In genomic region chr7:74206589-74207120, GRCh38 we compare ENCODE assay signal across 8 cellular contexts. TPM values are rescaled to one million over a fixed set of nuclear protein-coding genes. Genes with fewer than 3 reads are reported as not detected.
DNase-seq lines count a peak whose midpoint lies in the region; ATAC-seq, FAIRE-seq and TF ChIP-seq lines count a peak whose summit lies in the region.

No MANE protein-coding gene starts in this region.

- no peaks in the 10 kb centered on the region for H3K36me3 Mint-ChIP-seq in CD4-positive, alpha-beta memory T cell
- no peaks in the 10 kb centered on the region for H3K36me3 Mint-ChIP-seq in activated CD4-positive, alpha-beta T cell treated with anti-CD3 and anti-CD28 coated beads, Interleukin-2, amount 10 ng/mL, durations not matched to agents 7 days and 5 days (ENCODE audit: low read depth)

- TF ChIP-seq EP300 in HepG2 (IDR thresholded peaks at IDR 0.05; ENCODE audit: low read depth in 2 of 2, low read length in 2 of 2) = no peak
- TF ChIP-seq EP300 in HepG2 (CRISPR knock-in tag; IDR thresholded peaks at IDR 0.05; ENCODE audit: borderline replicate concordance) = no peak

- 23% methylated on average over 7 of the region's 23 CpGs for WGBS in HepG2 (ENCODE audit: low lambda C conversion rate)

- peaks cover 16% of the 10 kb centered on the region for H3K4me1 ChIP-seq in CD4-positive, alpha-beta memory T cell (ENCODE audit: insufficient read depth, low read length)
- H3K4me1 ChIP-seq in colonic mucosa (no peaks in the 10 kb centered on the region), HepG2 (ENCODE audit: insufficient read depth, low read length) (0 out of 2 replicates have a peak, but pooled peaks cover 5% of the 10 kb centered on the region)

- ATAC-seq in HepG2 = peak; percentile 78
- no peak for ATAC-seq in HG03469 (IDR thresholded peaks at IDR 0.05; ENCODE audit: unreplicated experiment)

- H3K4me3 Mint-ChIP-seq in CD4-positive, alpha-beta memory T cell = peak overlapping the region in 6 of 8 donors; percentile 21 to 65 (median 54)
- peak overlapping the region; percentile 10 for H3K4me3 Mint-ChIP-seq in activated CD4-positive, alpha-beta T cell treated with anti-CD3 and anti-CD28 coated beads, Interleukin-2, amount 10 ng/mL, durations not matched to agents 7 days and 5 days

- TF ChIP-seq CTCF in colonic mucosa (IDR thresholded peaks at IDR 0.05) (peak; percentile 96), HepG2 (CRISPR knock-in tag; IDR thresholded peaks at IDR 0.05) (peak; percentile 98)

- POLR2A ChIA-PET in CD4-positive, alpha-beta memory T cell (lab: Charles Lee; ENCODE audit: partially characterized antibody) = interaction anchor here (0.6 to 2.5 kb wide), 3 partner anchors 11 to 195 kb away, joined by 3 to 11 read pairs (median 8); partner anchors contain the start of gene EIF4H
- POLR2A ChIA-PET in activated CD4-positive, alpha-beta T cell treated with anti-CD3 and anti-CD28 coated beads, Interleukin-2, amount 10 ng/mL, durations not matched to agents 7 days and 5 days (lab: Charles Lee) = interaction anchor here (0.6 kb wide), 1 partner anchor 194 kb away, joined by 3 read pairs; no protein-coding TSS in a partner anchor
- POLR2A ChIA-PET in HepG2 (lab: Yijun Ruan, JAX) = interaction anchor here (1.0 to 1.2 kb wide), 2 partner anchors 14 to 194 kb away, joined by 5 to 6 read pairs; no protein-coding TSS in a partner anchor

- CTCF ChIA-PET in CD4-positive, alpha-beta memory T cell (lab: Charles Lee; ENCODE audit: partially characterized antibody) = interaction anchor here (0.5 to 7.1 kb wide), 45 partner anchors 8 to 280 kb away, joined by 3 to 174 read pairs (median 4); partner anchors contain the start of genes EIF4H and RFC2
- CTCF ChIA-PET in activated CD4-positive, alpha-beta T cell treated with anti-CD3 and anti-CD28 coated beads, Interleukin-2, amount 10 ng/mL, durations not matched to agents 7 days and 5 days (lab: Charles Lee) = interaction anchor here (0.6 to 2.8 kb wide), 40 partner anchors 8 to 850 kb away, joined by 3 to 32 read pairs (median 5); no protein-coding TSS in a partner anchor
- CTCF ChIA-PET in HepG2 (lab: Yijun Ruan, JAX; ENCODE audit: low intra/inter-chr PET ratio, low total read pairs) = interaction anchor here (1.3 to 3.6 kb wide), 2 partner anchors 14 to 194 kb away, joined by 5 to 47 read pairs; no protein-coding TSS in a partner anchor

- in situ Hi-C loops in HepG2 (cut with HindIII; ENCODE audit: extremely low pct_ligation_motif_present, low pct_unique_long_range_greater_than_20kb) = loop anchor here (5.0 to 25.0 kb wide), 2 partner anchors 196 to 356 kb away; no protein-coding TSS in a partner anchor

- no TSS peak for BruUV-seq in HepG2 (replicated peaks; lab: Mats Ljungman, UMichigan)

- H3K36me3 ChIP-seq in CD4-positive, alpha-beta memory T cell (ENCODE audit: insufficient read depth, low read length) = no peaks in the 10 kb centered on the region
- H3K36me3 ChIP-seq in H7 (replicated peaks; ENCODE audit: control insufficient read depth, insufficient read depth, low read length) (no peaks in the 10 kb centered on the region), colonic mucosa (no peaks in the 10 kb centered on the region), HepG2 (replicated peaks in 1 of 2; ENCODE audit: control insufficient read depth in 1 of 2, insufficient read depth in 2 of 2, low read length in 2 of 2) (no peaks in the 10 kb centered on the region)

- intact Hi-C loops in CD4-positive, alpha-beta memory T cell (cut with micrococcal nuclease) = loop anchor here (1.0 to 10.0 kb wide), 3 partner anchors 48 to 358 kb away; partner anchors contain the start of gene RFC2
- intact Hi-C loops in colonic mucosa (cut with DNase I) (loop anchor here (2.0 kb wide), 1 partner anchor 194 kb away; no protein-coding TSS in a partner anchor), HepG2 (cut with micrococcal nuclease; ENCODE audit: unreplicated experiment) (loop anchor here (1.0 to 10.0 kb wide), 3 partner anchors 58 to 195 kb away; no protein-coding TSS in a partner anchor)

- peak; percentile 94 for TF ChIP-seq RAD21 in HepG2 (CRISPR knock-in tag; IDR thresholded peaks at IDR 0.05)

- H3K4me2 ChIP-seq in HepG2 (ENCODE audit: low read depth, low read length) = peak overlapping the region; percentile 87

- H3K79me2 ChIP-seq in HepG2 (ENCODE audit: insufficient read depth, low read length) = no peaks in the 10 kb centered on the region

- H3K27me3 ChIP-seq in CD4-positive, alpha-beta memory T cell (ENCODE audit: insufficient read depth, low read length) = no peaks in the 10 kb centered on the region
- no peaks in the 10 kb centered on the region for H3K27me3 ChIP-seq in H7 (ENCODE audit: control insufficient read depth, insufficient read depth, low read length)
- no peaks in the 10 kb centered on the region for H3K27me3 ChIP-seq in colonic mucosa
- no peaks in the 10 kb centered on the region for H3K27me3 ChIP-seq in HepG2 (ENCODE audit: control insufficient read depth in 1 of 2, insufficient read depth in 2 of 2, low read length in 2 of 2)

- H3K9me3 Mint-ChIP-seq in CD4-positive, alpha-beta memory T cell = peaks cover 0 to 2% (median 0%) of the 10 kb centered on the region in 8 donors
- no peaks in the 10 kb centered on the region for H3K9me3 Mint-ChIP-seq in activated CD4-positive, alpha-beta T cell treated with anti-CD3 and anti-CD28 coated beads, Interleukin-2, amount 10 ng/mL, durations not matched to agents 7 days and 5 days

- no peak for TF ChIP-seq POLR2A in HepG2 (IDR thresholded peaks at IDR 0.05; ENCODE audit: insufficient read depth in 1 of 2, low read depth in 2 of 2, low read length in 2 of 2)

- H2AFZ ChIP-seq in HepG2 (ENCODE audit: low read length) = no peak overlapping the region

- H3K27ac ChIP-seq in CD4-positive, alpha-beta memory T cell (ENCODE audit: low read depth, low read length) = no peak overlapping the region
- H3K27ac ChIP-seq in colonic mucosa = no peak overlapping the region
- no peak overlapping the region for H3K27ac ChIP-seq in HepG2 (ENCODE audit: extremely low read length, insufficient read depth, low read length)

- no peaks in the 10 kb centered on the region for H3K27me3 Mint-ChIP-seq in CD4-positive, alpha-beta memory T cell
- no peaks in the 10 kb centered on the region for H3K27me3 Mint-ChIP-seq in activated CD4-positive, alpha-beta T cell treated with anti-CD3 and anti-CD28 coated beads, Interleukin-2, amount 10 ng/mL, durations not matched to agents 7 days and 5 days

- peak; percentile 58 to 77 (median 68) for DNase-seq in CD4-positive, alpha-beta memory T cell
- DNase-seq in H7 = peak; percentile 89
- DNase-seq in NCI-H226 = peak; percentile 53
- DNase-seq in activated CD4-positive, alpha-beta T cell treated with anti-CD3 and anti-CD28 coated beads, Interleukin-2, amount 10 ng/mL, durations not matched to agents 7 days and 5 days = peak; percentile 80
- DNase-seq in colonic mucosa = peak; percentile 92
- peak; percentile 61 for DNase-seq in HepG2 (ENCODE audit: low spot score)
- peak; percentile 80 for DNase-seq in stimulated activated CD4-positive, alpha-beta T cell treated with anti-CD3 and anti-CD28 coated beads, Interleukin-4, amount 100 ng/mL, for 24 hours

- no peaks in the 10 kb centered on the region for H4K20me1 ChIP-seq in HepG2 (ENCODE audit: insufficient read depth, low read length)

- H3K4me1 Mint-ChIP-seq in CD4-positive, alpha-beta memory T cell = peaks cover 7 to 25% (median 13%) of the 10 kb centered on the region in 4 donors
- peaks cover 36% of the 10 kb centered on the region for H3K4me1 Mint-ChIP-seq in activated CD4-positive, alpha-beta T cell treated with anti-CD3 and anti-CD28 coated beads, Interleukin-2, amount 10 ng/mL, durations not matched to agents 7 days and 5 days

- FAIRE-seq in HepG2 (lab: Jason Lieb, UNC) = peak; percentile 57

- no peaks in the 10 kb centered on the region for H3K9me3 ChIP-seq in CD4-positive, alpha-beta memory T cell (ENCODE audit: control insufficient read depth in 1 of 2, low read length in 2 of 2)
- no peaks in the 10 kb centered on the region for H3K9me3 ChIP-seq in colonic mucosa
- no peaks in the 10 kb centered on the region for H3K9me3 ChIP-seq in HepG2 (ENCODE audit: low read length)

- no peak overlapping the region for H3K4me3 ChIP-seq in CD4-positive, alpha-beta memory T cell (ENCODE audit: low read length in 2 of 2)
- H3K4me3 ChIP-seq in H7 (ENCODE audit: insufficient read depth, low read depth, low read length) (no peak overlapping the region), colonic mucosa (peak overlapping the region; percentile 1), HepG2 (replicated peaks in 1 of 3; ENCODE audit: insufficient read depth in 1 of 3, low read depth in 2 of 3, low read length in 3 of 3) (peak overlapping the region in 2 of 3 experiments; percentile 38 to 62; a peak in 3 of 6 replicates)

- peak overlapping the region in 1 of 2 donors; percentile 19 for H3K9ac ChIP-seq in colonic mucosa (ENCODE audit: low read depth in 2 of 2, low read length in 2 of 2)
- H3K9ac ChIP-seq in HepG2 (ENCODE audit: insufficient read depth, low read depth, low read length) = no peak overlapping the region

- H3K27ac Mint-ChIP-seq in CD4-positive, alpha-beta memory T cell = peak overlapping the region in 1 of 7 donors; percentile 73
- H3K27ac Mint-ChIP-seq in activated CD4-positive, alpha-beta T cell treated with anti-CD3 and anti-CD28 coated beads, Interleukin-2, amount 10 ng/mL, durations not matched to agents 7 days and 5 days = no peak overlapping the region

RNA-seq across cellular contexts. Expression of gene LAT2, which starts 3.2 kb away (rescaled TPM):
- 1 to 10 TPM; 2.7 to 2.8 TPM for total RNA-seq in CD4-positive, alpha-beta memory T cell
- 1 to 10 TPM; 1.6 to 3.6 TPM for polyA plus RNA-seq in CD4-positive, alpha-beta memory T cell
- 0.87 TPM in 1 of 2 replicates, not detected in the other for total RNA-seq in H7 (2014; rRNA removed; shearing (Covaris generic))
- 1 to 10 TPM; 8.0 to 8.4 TPM for total RNA-seq in activated CD4-positive, alpha-beta T cell treated with anti-CD3 and anti-CD28 coated beads, Interleukin-2, amount 10 ng/mL, durations not matched to agents 7 days and 5 days
- total RNA-seq in colonic mucosa (1 to 10 TPM; 3.5 to 4.0 TPM), HepG2 (2016; rRNA removed; fragmentation: Illumina TruSeq; extraction: Trizol) (0.83 and 1.00 TPM in 2 replicates)
- 0.18 and 0.20 TPM in 2 replicates for total RNA-seq in HepG2 (2016; cell fraction: cytosol; rRNA removed; fragmentation: Illumina TruSeq; extraction: Trizol; ENCODE audit: low read depth)
- 0.93 and 0.97 TPM in 2 replicates for total RNA-seq in HepG2 (2016; cell fraction: insoluble cytoplasmic fraction; rRNA removed; fragmentation: Illumina TruSeq; extraction: Trizol)
- 0.31 and 0.43 TPM in 2 replicates for total RNA-seq in HepG2 (2016; cell fraction: membrane; rRNA removed; fragmentation: Illumina TruSeq; extraction: Trizol)
- 0.44 and 0.78 TPM in 2 replicates for total RNA-seq in HepG2 (2016; cell fraction: nucleus; rRNA removed; fragmentation: Illumina TruSeq; extraction: Trizol)
- 0.75 and 0.95 TPM in 2 replicates for polyA plus RNA-seq in HepG2 (2011; rRNA removed)
- polyA plus RNA-seq in HepG2 (2011; cell fraction: cytosol; rRNA removed) = 0.67 and 0.77 TPM in 2 replicates
- polyA plus RNA-seq in HepG2 (2011; cell fraction: nucleus; rRNA removed) = 0.90 and 1.1 TPM in 2 replicates
- polyA plus RNA-seq in HepG2 (2012) = 0.32 and 0.43 TPM in 2 replicates
- 0.17 and 0.32 TPM in 2 replicates for polyA plus RNA-seq in HepG2 (2016; cell fraction: cytosol; fragmentation: Illumina TruSeq; extraction: Trizol; ENCODE audit: low read depth)
- polyA plus RNA-seq in HepG2 (2016; cell fraction: insoluble cytoplasmic fraction; fragmentation: Illumina TruSeq; extraction: Trizol; ENCODE audit: low read depth) = 0.59 and 1.4 TPM in 2 replicates
- polyA plus RNA-seq in HepG2 (2016; cell fraction: membrane; fragmentation: Illumina TruSeq; extraction: Trizol; ENCODE audit: low read depth) = 0.66 and 0.90 TPM in 2 replicates
- polyA plus RNA-seq in HepG2 (2016; cell fraction: nucleus; fragmentation: Illumina TruSeq; extraction: Trizol; ENCODE audit: insufficient read depth, low read depth) = 0.67 and 2.3 TPM in 2 replicates
- 0.62 and 1.2 TPM in 2 replicates for polyA minus RNA-seq in HepG2 (2011; rRNA and poly(A)+ RNA removed; ENCODE audit: low replicate concordance)
- not detected in 2 replicates for polyA minus RNA-seq in HepG2 (2011; cell fraction: cytosol; rRNA and poly(A)+ RNA removed)
- polyA minus RNA-seq in HepG2 (2011; cell fraction: nucleus; rRNA and poly(A)+ RNA removed) = 0.25 TPM in 1 of 2 replicates, not detected in the other

RNA-seq across cellular contexts. Expression of gene EIF4H, which starts 32.5 kb away (rescaled TPM):
- 100 to 1,000 TPM; 167 to 168 TPM for total RNA-seq in CD4-positive, alpha-beta memory T cell
- 100 to 1,000 TPM; 225 to 316 TPM for polyA plus RNA-seq in CD4-positive, alpha-beta memory T cell
- 316 and 343 TPM in 2 replicates for total RNA-seq in H7 (2014; rRNA removed; shearing (Covaris generic))
- 100 to 1,000 TPM; 240 to 264 TPM for total RNA-seq in activated CD4-positive, alpha-beta T cell treated with anti-CD3 and anti-CD28 coated beads, Interleukin-2, amount 10 ng/mL, durations not matched to agents 7 days and 5 days
- total RNA-seq in colonic mucosa = 100 to 1,000 TPM; 297 to 302 TPM
- 321 and 356 TPM in 2 replicates for total RNA-seq in HepG2 (2016; rRNA removed; fragmentation: Illumina TruSeq; extraction: Trizol)
- total RNA-seq in HepG2 (2016; cell fraction: cytosol; rRNA removed; fragmentation: Illumina TruSeq; extraction: Trizol; ENCODE audit: low read depth) = 23.2 and 29.3 TPM in 2 replicates
- 329 and 330 TPM in 2 replicates for total RNA-seq in HepG2 (2016; cell fraction: insoluble cytoplasmic fraction; rRNA removed; fragmentation: Illumina TruSeq; extraction: Trizol)
- 89.4 and 96.4 TPM in 2 replicates for total RNA-seq in HepG2 (2016; cell fraction: membrane; rRNA removed; fragmentation: Illumina TruSeq; extraction: Trizol)
- total RNA-seq in HepG2 (2016; cell fraction: nucleus; rRNA removed; fragmentation: Illumina TruSeq; extraction: Trizol) = 126 and 145 TPM in 2 replicates
- 200 and 232 TPM in 2 replicates for polyA plus RNA-seq in HepG2 (2011; rRNA removed)
- 246 and 252 TPM in 2 replicates for polyA plus RNA-seq in HepG2 (2011; cell fraction: cytosol; rRNA removed)
- 96.2 and 102 TPM in 2 replicates for polyA plus RNA-seq in HepG2 (2011; cell fraction: nucleus; rRNA removed)
- 170 and 183 TPM in 2 replicates for polyA plus RNA-seq in HepG2 (2012)
- 19.6 and 20.9 TPM in 2 replicates for polyA plus RNA-seq in HepG2 (2016; cell fraction: cytosol; fragmentation: Illumina TruSeq; extraction: Trizol; ENCODE audit: low read depth)
- 319 and 333 TPM in 2 replicates for polyA plus RNA-seq in HepG2 (2016; cell fraction: insoluble cytoplasmic fraction; fragmentation: Illumina TruSeq; extraction: Trizol; ENCODE audit: low read depth)
- 53.6 and 62.6 TPM in 2 replicates for polyA plus RNA-seq in HepG2 (2016; cell fraction: membrane; fragmentation: Illumina TruSeq; extraction: Trizol; ENCODE audit: low read depth)
- 181 and 191 TPM in 2 replicates for polyA plus RNA-seq in HepG2 (2016; cell fraction: nucleus; fragmentation: Illumina TruSeq; extraction: Trizol; ENCODE audit: insufficient read depth, low read depth)
- 265 and 269 TPM in 2 replicates for polyA minus RNA-seq in HepG2 (2011; rRNA and poly(A)+ RNA removed; ENCODE audit: low replicate concordance)
- polyA minus RNA-seq in HepG2 (2011; cell fraction: cytosol; rRNA and poly(A)+ RNA removed) = 130 and 142 TPM in 2 replicates
- polyA minus RNA-seq in HepG2 (2011; cell fraction: nucleus; rRNA and poly(A)+ RNA removed) = 82.8 and 86.5 TPM in 2 replicates

RNA-seq across cellular contexts. Expression of gene RFC2, which starts 47.5 kb away (rescaled TPM):
- 10 to 100 TPM; 15.7 to 17.7 TPM for total RNA-seq in CD4-positive, alpha-beta memory T cell
- polyA plus RNA-seq in CD4-positive, alpha-beta memory T cell = 10 to 100 TPM; 20.7 to 32.3 TPM
- total RNA-seq in H7 (2014; rRNA removed; shearing (Covaris generic)) = 109 and 126 TPM in 2 replicates
- 10 to 100 TPM; 52.2 to 62.9 TPM for total RNA-seq in activated CD4-positive, alpha-beta T cell treated with anti-CD3 and anti-CD28 coated beads, Interleukin-2, amount 10 ng/mL, durations not matched to agents 7 days and 5 days
- 10 to 100 TPM; 18.5 to 43.8 TPM for total RNA-seq in colonic mucosa
- total RNA-seq in HepG2 (2016; rRNA removed; fragmentation: Illumina TruSeq; extraction: Trizol) = 43.5 and 51.2 TPM in 2 replicates
- 22.7 TPM in 2 replicates for total RNA-seq in HepG2 (2016; cell fraction: cytosol; rRNA removed; fragmentation: Illumina TruSeq; extraction: Trizol; ENCODE audit: low read depth)
- 44.7 and 55.0 TPM in 2 replicates for total RNA-seq in HepG2 (2016; cell fraction: insoluble cytoplasmic fraction; rRNA removed; fragmentation: Illumina TruSeq; extraction: Trizol)
- total RNA-seq in HepG2 (2016; cell fraction: membrane; rRNA removed; fragmentation: Illumina TruSeq; extraction: Trizol) = 29.4 and 29.5 TPM in 2 replicates
- 16.1 and 16.4 TPM in 2 replicates for total RNA-seq in HepG2 (2016; cell fraction: nucleus; rRNA removed; fragmentation: Illumina TruSeq; extraction: Trizol)
- 14.2 and 14.6 TPM in 2 replicates for polyA plus RNA-seq in HepG2 (2011; rRNA removed)
- polyA plus RNA-seq in HepG2 (2011; cell fraction: cytosol; rRNA removed) = 12.7 and 17.2 TPM in 2 replicates
- 4.5 TPM in 2 replicates for polyA plus RNA-seq in HepG2 (2011; cell fraction: nucleus; rRNA removed)
- 8.2 and 15.6 TPM in 2 replicates for polyA plus RNA-seq in HepG2 (2012)
- 20.5 and 22.0 TPM in 2 replicates for polyA plus RNA-seq in HepG2 (2016; cell fraction: cytosol; fragmentation: Illumina TruSeq; extraction: Trizol; ENCODE audit: low read depth)
- polyA plus RNA-seq in HepG2 (2016; cell fraction: insoluble cytoplasmic fraction; fragmentation: Illumina TruSeq; extraction: Trizol; ENCODE audit: low read depth) = 64.2 and 73.3 TPM in 2 replicates
- 28.2 TPM in 2 replicates for polyA plus RNA-seq in HepG2 (2016; cell fraction: membrane; fragmentation: Illumina TruSeq; extraction: Trizol; ENCODE audit: low read depth)
- 27.9 and 32.8 TPM in 2 replicates for polyA plus RNA-seq in HepG2 (2016; cell fraction: nucleus; fragmentation: Illumina TruSeq; extraction: Trizol; ENCODE audit: insufficient read depth, low read depth)
- 19.7 and 106 TPM in 2 replicates for polyA minus RNA-seq in HepG2 (2011; rRNA and poly(A)+ RNA removed; ENCODE audit: low replicate concordance)
- 11.3 and 12.6 TPM in 2 replicates for polyA minus RNA-seq in HepG2 (2011; cell fraction: cytosol; rRNA and poly(A)+ RNA removed)
- polyA minus RNA-seq in HepG2 (2011; cell fraction: nucleus; rRNA and poly(A)+ RNA removed) = 9.6 and 11.5 TPM in 2 replicates

Comparison
In these comparisons a context has a peak if more than half of its experiments do, and no peak if none do; other contexts are left out.
1. H3K4me3 ChIP-seq: peak in colonic mucosa (single experiment) and HepG2 (2 of 3); none in CD4-positive, alpha-beta memory T cell (0 of 2) and H7 (single experiment).
2. Peak in every context shown above with its lines, with median percentiles within 50 percentile points of each other: DNase-seq.